Comparison of ENCODE assay signal across 2 cellular contexts in the genomic region with DNA sequence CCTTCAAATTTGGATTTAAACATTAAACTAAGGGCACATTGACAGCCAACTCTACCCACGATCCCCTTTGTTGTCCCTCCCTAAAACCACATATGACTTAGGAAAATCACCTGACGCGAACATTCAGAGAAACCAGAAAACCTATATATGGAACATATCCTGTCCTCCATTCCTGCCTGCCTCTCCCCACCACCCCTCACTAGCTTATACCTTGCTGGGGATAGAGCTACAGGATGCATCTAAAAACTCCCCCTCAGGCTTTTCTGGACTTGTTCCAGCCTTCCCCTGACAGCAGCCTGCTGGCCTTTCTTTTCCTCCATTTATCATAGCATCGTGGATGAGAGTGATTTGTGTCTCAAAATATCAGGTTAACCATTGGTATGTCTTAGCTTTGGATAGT.
TF ChIP-seq lines count a peak whose summit lies in the region.

No MANE protein-coding gene starts in this region.

TF ChIP-seq in SK-N-SH, 30 proteins besides CTCF, POLR2A, EP300 and RAD21 (continued from another document):
- TF ChIP-seq MXI1 (IDR thresholded peaks at IDR 0.05; ENCODE audit: low read depth, low read length): no peak
- no peak for TF ChIP-seq FOSL2 (IDR thresholded peaks at IDR 0.05; ENCODE audit: borderline replicate concordance, low read depth)
- no peak for TF ChIP-seq RXRA (IDR thresholded peaks at IDR 0.05; ENCODE audit: borderline replicate concordance, low read depth)
- no peak for TF ChIP-seq NRF1 (IDR thresholded peaks at IDR 0.05; ENCODE audit: low read depth, low read length)
- TF ChIP-seq TCF12 (IDR thresholded peaks at IDR 0.05): no peak
- TF ChIP-seq EZH2phosphoT487 (IDR thresholded peaks at IDR 0.05; ENCODE audit: borderline replicate concordance, low read depth): no peak
- TF ChIP-seq TAF1 (IDR thresholded peaks at IDR 0.05; ENCODE audit: borderline replicate concordance, low read depth, low read length): no peak
- TF ChIP-seq MEF2A (IDR thresholded peaks at IDR 0.05; ENCODE audit: borderline replicate concordance, low read depth): no peak
TF ChIP-seq in SK-N-SH: peak in this region for 0.

TF ChIP-seq in SK-N-SH treated with all-trans-retinoic acid at 6 μM for 48 hours, 23 proteins besides CTCF, POLR2A, EP300 and RAD21 (continued from another document):
- TF ChIP-seq RARB (CRISPR knock-in tag; IDR thresholded peaks at IDR 0.05) (no peak), ZFP30 (CRISPR knock-in tag; IDR thresholded peaks at IDR 0.05) (no peak), POU6F1 (CRISPR knock-in tag; IDR thresholded peaks at IDR 0.05; ENCODE audit: borderline replicate concordance, low read depth) (no peak), ZFP3 (CRISPR knock-in tag; IDR thresholded peaks at IDR 0.05) (no peak), SNAI2 (CRISPR knock-in tag; IDR thresholded peaks at IDR 0.05) (no peak)
